15 cellular contexts compared by ENCODE assay signal in genomic region chr4:11418610-11419009, GRCh38. TPM values are rescaled to one million over a fixed set of nuclear protein-coding genes. Genes with fewer than 3 reads are reported as not detected.
DNase-seq lines count a peak whose midpoint lies in the region; ATAC-seq, FAIRE-seq and TF ChIP-seq lines count a peak whose summit lies in the region.
"Had no signal": no experiment of that assay in that cellular context is flagged by ENCODE, and none has a peak within 500 bp of the region (broad histone marks: within the 10 kb centered on the region; RNA-seq: fewer than 3 reads in every experiment).

No MANE protein-coding gene starts in this region.

- peaks cover 65% of the 10 kb centered on the region for H3K4me1 Mint-ChIP-seq in Calu3 (ENCODE audit: low read depth, unreplicated experiment)

- no peaks in the 10 kb centered on the region for H4K20me1 ChIP-seq in endothelial cell of umbilical vein (replicated peaks; ENCODE audit: control insufficient read depth, extremely low read depth, insufficient read depth, low read length)
- H4K20me1 ChIP-seq in OCI-LY7 (ENCODE audit: insufficient read depth, low read length), result no peaks in the 10 kb centered on the region
- no peaks in the 10 kb centered on the region for H4K20me1 ChIP-seq in MM.1S (ENCODE audit: insufficient read depth, low read length)

- H3K27ac Mint-ChIP-seq in Calu3 (ENCODE audit: unreplicated experiment), result peak overlapping the region; percentile 72
- H3K27ac Mint-ChIP-seq: effector memory CD8-positive, alpha-beta T cell had no signal

- H3K9me1 ChIP-seq in endothelial cell of umbilical vein (replicated peaks; ENCODE audit: control insufficient read depth, extremely low read depth, insufficient read depth, low read length), result no peaks in the 10 kb centered on the region

- no peaks in the 10 kb centered on the region for H3F3A ChIP-seq in MM.1S (ENCODE audit: insufficient read depth, low read length)

- H3K4me1 ChIP-seq in endothelial cell of umbilical vein (ENCODE audit: control insufficient read depth, extremely low read depth, insufficient read depth, low read length) (no peaks in the 10 kb centered on the region), OCI-LY7 (ENCODE audit: insufficient read depth, low read length, poor library complexity, severe bottlenecking) (no peaks in the 10 kb centered on the region), MM.1S (ENCODE audit: low read length) (peaks cover 20% of the 10 kb centered on the region)
- H3K4me1 ChIP-seq: A549, thyroid gland had no signal

- H3K9me3 Mint-ChIP-seq in Calu3 (ENCODE audit: low read depth, unreplicated experiment), result no peaks in the 10 kb centered on the region
- H3K9me3 Mint-ChIP-seq: effector memory CD8-positive, alpha-beta T cell had no signal

- no peaks in the 10 kb centered on the region for H3K27me3 ChIP-seq in endothelial cell of umbilical vein (ENCODE audit: control insufficient read depth in 2 of 2, insufficient read depth in 2 of 2, low read length in 2 of 2)
- H3K27me3 ChIP-seq in MM.1S (replicated peaks; ENCODE audit: insufficient read depth, low read length), result no peaks in the 10 kb centered on the region
- H3K27me3 ChIP-seq: adrenal gland, thyroid gland had no signal

- no peak for TF ChIP-seq POLR2A in endothelial cell of umbilical vein (IDR thresholded peaks at IDR 0.05; ENCODE audit: low read depth, low read length)

- dilution Hi-C loops in endothelial cell of umbilical vein (cut with MboI; ENCODE audit: extremely low pct_ligation_motif_present, low sequenced_read_pairs), result no loop called here

- no TSS peak for BruUV-seq in Calu3 (replicated peaks; lab: Mats Ljungman, UMichigan)
- no TSS peak for BruUV-seq in endothelial cell of umbilical vein (replicated peaks; lab: Mats Ljungman, UMichigan)
- no TSS peak for BruUV-seq in OCI-LY7 (replicated peaks; lab: Mats Ljungman, UMichigan)

- intact Hi-C loops in Calu3 (cut with micrococcal nuclease; ENCODE audit: unreplicated experiment), result loop anchor here (5.0 kb wide), 1 partner anchor 836 kb away; no protein-coding TSS in a partner anchor
- intact Hi-C loops in endothelial cell of umbilical vein (cut with micrococcal nuclease), result loop anchor here (1.0 to 2.0 kb wide), 3 partner anchors 302 to 1214 kb away; no protein-coding TSS in a partner anchor
- intact Hi-C loops in OCI-LY7 (cut with micrococcal nuclease; ENCODE audit: unreplicated experiment), result no loop called here

- no peaks in the 10 kb centered on the region for H3K27me3 Mint-ChIP-seq in Calu3 (ENCODE audit: unreplicated experiment)

- H3K36me3 ChIP-seq in endothelial cell of umbilical vein (ENCODE audit: control insufficient read depth in 2 of 2, extremely low read depth in 1 of 2, insufficient read depth in 2 of 2, low read length in 2 of 2) (no peaks in the 10 kb centered on the region), OCI-LY7 (ENCODE audit: insufficient read depth, low read length) (no peaks in the 10 kb centered on the region), MM.1S (replicated peaks; ENCODE audit: insufficient read depth, low read length) (no peaks in the 10 kb centered on the region)
- H3K36me3 ChIP-seq: adrenal gland, thyroid gland had no signal

- H3K4me3 Mint-ChIP-seq in Calu3 (ENCODE audit: low read depth, unreplicated experiment), result peak overlapping the region; percentile 92
- H3K4me3 Mint-ChIP-seq: effector memory CD8-positive, alpha-beta T cell had no signal

- H3K9me2 ChIP-seq in OCI-LY7 (ENCODE audit: insufficient read depth, low read length), result no peaks in the 10 kb centered on the region
- no peaks in the 10 kb centered on the region for H3K9me2 ChIP-seq in MM.1S (replicated peaks; ENCODE audit: insufficient read depth, low read length)

- H3K9ac ChIP-seq in endothelial cell of umbilical vein (replicated peaks; ENCODE audit: extremely low read depth, insufficient read depth, low read length), result no peak overlapping the region
- no peak overlapping the region for H3K9ac ChIP-seq in MM.1S (ENCODE audit: low read length)

- H3K36me3 Mint-ChIP-seq in Calu3 (ENCODE audit: insufficient read depth, unreplicated experiment), result peaks cover 94% of the 10 kb centered on the region

- H3K79me2 ChIP-seq in endothelial cell of umbilical vein (ENCODE audit: control insufficient read depth, insufficient read depth, low read length) (no peaks in the 10 kb centered on the region), OCI-LY7 (ENCODE audit: insufficient read depth, low read depth, low read length) (no peaks in the 10 kb centered on the region), MM.1S (ENCODE audit: low read length) (peaks cover 8% of the 10 kb centered on the region; the same call in 1 of the 2 replicates)

- ATAC-seq in GM21423 (IDR thresholded peaks at IDR 0.05; ENCODE audit: unreplicated experiment), result no peak
- ATAC-seq: A549; effector memory CD8-positive, alpha-beta T cell; mucosa of descending colon had no signal

- H2AFZ ChIP-seq in endothelial cell of umbilical vein (ENCODE audit: low read depth, low read length) (no peak overlapping the region), OCI-LY7 (ENCODE audit: low read length) (no peak overlapping the region), MM.1S (ENCODE audit: low read length) (no peak overlapping the region)

- CTCF ChIA-PET in Calu3 (lab: Charles Lee), result interaction anchor here (1.4 to 1.9 kb wide), 2 partner anchors 10 to 79 kb away, joined by 3 read pairs; partner anchors contain the start of gene HS3ST1
- CTCF ChIA-PET in endothelial cell of umbilical vein (lab: Charles Lee), result interaction anchor here (0.7 to 1.7 kb wide), 4 partner anchors 347 to 1214 kb away, joined by 3 to 7 read pairs (median 4); no protein-coding TSS in a partner anchor
- CTCF ChIA-PET in OCI-LY7 (lab: Charles Lee; ENCODE audit: unreplicated experiment), result no interaction called here

- H3K27ac ChIP-seq in endothelial cell of umbilical vein (ENCODE audit: insufficient read depth, low read depth, low read length) (no peak overlapping the region), OCI-LY7 (ENCODE audit: low read depth, low read length, poor library complexity, severe bottlenecking) (no peak overlapping the region), MM.1S (ENCODE audit: low read length) (no peak overlapping the region)
- H3K27ac ChIP-seq: A549, adrenal gland, thyroid gland had no signal

- TF ChIP-seq CTCF in Calu3 (IDR thresholded peaks at IDR 0.05; ENCODE audit: unreplicated experiment), result no peak
- peak; percentile 40 to 55 for TF ChIP-seq CTCF in endothelial cell of umbilical vein (IDR thresholded peaks at IDR 0.05; ENCODE audit: extremely low read depth in 1 of 2, insufficient read depth in 1 of 2, low read depth in 1 of 2, low read length in 2 of 2)
- TF ChIP-seq CTCF in OCI-LY7 (conservative IDR thresholded peaks at IDR 0.05; ENCODE audit: low read length), result no peak
- no peak for TF ChIP-seq CTCF in MM.1S (IDR thresholded peaks at IDR 0.05; ENCODE audit: low read length)

- DNase-seq in NCI-H1092 treated with DMSO at 0.1 percent for 48 hours (lab: John Stamatoyannopoulos, UW) (peak; percentile 7), NCI-H1092 (lab: John Stamatoyannopoulos, UW) (no peak), Calu3 (no peak), NCI-H69 (lab: John Stamatoyannopoulos, UW) (peak; percentile 35), endothelial cell of umbilical vein (ENCODE audit: low read depth, low spot score) (peak; percentile 21), OCI-LY7 (ENCODE audit: low spot score) (no peak), MM.1S (no peak)
- DNase-seq: adrenal gland; effector memory CD8-positive, alpha-beta T cell; mucosa of descending colon; SW 1271; thyroid gland had no signal

- FAIRE-seq in endothelial cell of umbilical vein (lab: Jason Lieb, UNC), result peak; percentile 59
- FAIRE-seq: A549 had no signal

- no peaks in the 10 kb centered on the region for H3K9me3 ChIP-seq in endothelial cell of umbilical vein (replicated peaks; ENCODE audit: control insufficient read depth, insufficient read depth, low read length)
- H3K9me3 ChIP-seq in OCI-LY7 (ENCODE audit: low read length), result no peaks in the 10 kb centered on the region
- no peaks in the 10 kb centered on the region for H3K9me3 ChIP-seq in MM.1S (replicated peaks; ENCODE audit: insufficient read depth, low read length)
- H3K9me3 ChIP-seq: A549, adrenal gland, mucosa of descending colon, thyroid gland had no signal

- H3K4me3 ChIP-seq in endothelial cell of umbilical vein (replicated peaks in 1 of 3; ENCODE audit: insufficient read depth in 1 of 3, low read depth in 1 of 3, low read length in 3 of 3) (no peak overlapping the region), OCI-LY7 (ENCODE audit: low read depth, low read length, poor library complexity, severe bottlenecking) (no peak overlapping the region), MM.1S (ENCODE audit: low read length) (no peak overlapping the region)
- H3K4me3 ChIP-seq: A549, adrenal gland, mucosa of descending colon, thyroid gland had no signal

- H3K4me2 ChIP-seq in endothelial cell of umbilical vein (ENCODE audit: insufficient read depth, low read length), result no peak overlapping the region
- no peak overlapping the region for H3K4me2 ChIP-seq in OCI-LY7 (ENCODE audit: low read length)
- H3K4me2 ChIP-seq in MM.1S (ENCODE audit: low read depth, low read length), result no peak overlapping the region
- H3K4me2 ChIP-seq: A549 had no signal

- POLR2A ChIA-PET in endothelial cell of umbilical vein (lab: Charles Lee) (no interaction called here), OCI-LY7 (lab: Charles Lee) (no interaction called here)

TF ChIP-seq in endothelial cell of umbilical vein, 7 proteins besides CTCF, POLR2A, EP300 and RAD21 (continues in another document):
- TF ChIP-seq POLR2AphosphoS5 (IDR thresholded peaks at IDR 0.05; ENCODE audit: insufficient read depth, low read depth, low read length) (no peak), FOS (IDR thresholded peaks at IDR 0.05; ENCODE audit: borderline replicate concordance, insufficient read depth, low read length) (no peak), MYC (IDR thresholded peaks at IDR 0.05; ENCODE audit: low read depth, low read length) (no peak), JUN (IDR thresholded peaks at IDR 0.05; ENCODE audit: borderline replicate concordance, insufficient read depth, insufficient read length, low read depth) (no peak)
- TF ChIP-seq, protein P1, sequence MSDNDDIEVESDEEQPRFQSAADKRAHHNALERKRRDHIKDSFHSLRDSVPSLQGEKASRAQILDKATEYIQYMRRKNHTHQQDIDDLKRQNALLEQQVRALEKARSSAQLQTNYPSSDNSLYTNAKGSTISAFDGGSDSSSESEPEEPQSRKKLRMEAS (IDR thresholded peaks at IDR 0.05; ENCODE audit: insufficient read depth, insufficient read length), result no peak

RNA-seq across cellular contexts. Expression of gene HS3ST1, which starts 10.1 kb away (rescaled TPM):
- total RNA-seq in Calu3 (2022), result 80.8 and 86.7 TPM in 2 replicates
- total RNA-seq in endothelial cell of umbilical vein, result 0.92 and 1.3 TPM in 2 replicates
- 0.14 and 0.49 TPM in 2 replicates for polyA plus RNA-seq in endothelial cell of umbilical vein
- polyA plus RNA-seq in endothelial cell of umbilical vein (2011; cell fraction: cytosol; rRNA removed), result 0.23 and 0.31 TPM in 2 replicates
- 0.03 and 0.08 TPM in 2 replicates for polyA plus RNA-seq in endothelial cell of umbilical vein (2011; cell fraction: nucleus; rRNA removed)
- polyA plus RNA-seq in endothelial cell of umbilical vein (2012), result 0.18 and 0.27 TPM in 2 replicates
- 0.15 and 0.97 TPM in 2 replicates for polyA minus RNA-seq in endothelial cell of umbilical vein
- polyA minus RNA-seq in endothelial cell of umbilical vein (2011; cell fraction: cytosol; rRNA and poly(A)+ RNA removed), result 0.72 TPM
- 0.34 TPM in 1 of 2 replicates, not detected in the other for polyA minus RNA-seq in endothelial cell of umbilical vein (2011; cell fraction: nucleus; rRNA and poly(A)+ RNA removed)
- total RNA-seq in OCI-LY7 (2014; rRNA removed; shearing (Covaris generic)), result not detected in 2 replicates
- not detected in 2 replicates for total RNA-seq in OCI-LY7 (2022)
- total RNA-seq: activated CD8-positive, alpha-beta memory T cell treated with anti-CD3 and anti-CD28 coated beads for 36 hours had no signal

Comparison
In these comparisons a context has a peak if more than half of its experiments do, and no peak if none do; other contexts are left out.
1. DNase-seq: peak in NCI-H1092 treated with DMSO at 0.1 percent for 48 hours (single experiment), NCI-H69 (single experiment) and endothelial cell of umbilical vein (single experiment); none in NCI-H1092 (single experiment), Calu3 (single experiment), OCI-LY7 (single experiment) and MM.1S (single experiment).
2. CTCF ChIP-seq: peak in endothelial cell of umbilical vein (2 of 2); none in Calu3 (single experiment), OCI-LY7 (single experiment) and MM.1S (single experiment).
3. RNA of gene HS3ST1, which starts 10.1 kb away (total RNA-seq): 80.8 to 86.7 TPM in Calu3; 0.92 to 1.3 TPM in endothelial cell of umbilical vein and not detected in OCI-LY7; every median in the first group is over 10 times any median in the second.